Comparison of ENCODE assay signal across 1 cellular context in the genomic region with DNA sequence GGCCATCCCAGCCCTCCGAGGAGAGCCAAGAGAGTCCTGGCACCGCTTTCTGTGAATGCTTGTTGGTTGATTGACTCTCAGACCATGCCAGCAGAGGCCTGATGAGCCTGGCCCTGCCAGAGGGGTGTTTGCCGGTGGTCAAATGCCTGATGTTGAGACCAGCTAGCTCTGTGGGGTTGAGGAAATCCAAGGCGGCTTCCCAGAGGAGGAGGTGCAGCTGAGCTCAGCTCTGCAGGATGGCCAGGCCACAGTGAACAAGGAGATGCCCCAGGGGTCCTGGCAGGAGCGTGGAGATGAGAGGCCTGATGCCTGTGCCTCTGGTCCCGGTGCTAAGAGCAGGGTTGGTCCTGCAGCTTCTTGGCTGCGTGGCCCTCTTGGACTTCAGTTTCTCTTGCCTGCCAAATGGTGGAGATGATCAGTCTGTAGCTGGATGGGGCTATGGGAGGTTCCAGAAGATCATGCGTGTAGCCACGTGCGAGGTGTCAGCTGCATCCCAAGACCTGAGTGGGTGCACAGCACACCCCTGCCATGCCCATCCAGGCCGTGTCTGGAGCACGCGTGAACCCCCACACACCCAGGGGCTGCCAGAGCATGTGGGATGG.
TF ChIP-seq lines count a peak whose summit lies in the region.

No MANE protein-coding gene starts in this region.

TF ChIP-seq in K562, 482 proteins besides CTCF, POLR2A, EP300 and RAD21 (continued from another document):
- TF ChIP-seq, protein P1, sequence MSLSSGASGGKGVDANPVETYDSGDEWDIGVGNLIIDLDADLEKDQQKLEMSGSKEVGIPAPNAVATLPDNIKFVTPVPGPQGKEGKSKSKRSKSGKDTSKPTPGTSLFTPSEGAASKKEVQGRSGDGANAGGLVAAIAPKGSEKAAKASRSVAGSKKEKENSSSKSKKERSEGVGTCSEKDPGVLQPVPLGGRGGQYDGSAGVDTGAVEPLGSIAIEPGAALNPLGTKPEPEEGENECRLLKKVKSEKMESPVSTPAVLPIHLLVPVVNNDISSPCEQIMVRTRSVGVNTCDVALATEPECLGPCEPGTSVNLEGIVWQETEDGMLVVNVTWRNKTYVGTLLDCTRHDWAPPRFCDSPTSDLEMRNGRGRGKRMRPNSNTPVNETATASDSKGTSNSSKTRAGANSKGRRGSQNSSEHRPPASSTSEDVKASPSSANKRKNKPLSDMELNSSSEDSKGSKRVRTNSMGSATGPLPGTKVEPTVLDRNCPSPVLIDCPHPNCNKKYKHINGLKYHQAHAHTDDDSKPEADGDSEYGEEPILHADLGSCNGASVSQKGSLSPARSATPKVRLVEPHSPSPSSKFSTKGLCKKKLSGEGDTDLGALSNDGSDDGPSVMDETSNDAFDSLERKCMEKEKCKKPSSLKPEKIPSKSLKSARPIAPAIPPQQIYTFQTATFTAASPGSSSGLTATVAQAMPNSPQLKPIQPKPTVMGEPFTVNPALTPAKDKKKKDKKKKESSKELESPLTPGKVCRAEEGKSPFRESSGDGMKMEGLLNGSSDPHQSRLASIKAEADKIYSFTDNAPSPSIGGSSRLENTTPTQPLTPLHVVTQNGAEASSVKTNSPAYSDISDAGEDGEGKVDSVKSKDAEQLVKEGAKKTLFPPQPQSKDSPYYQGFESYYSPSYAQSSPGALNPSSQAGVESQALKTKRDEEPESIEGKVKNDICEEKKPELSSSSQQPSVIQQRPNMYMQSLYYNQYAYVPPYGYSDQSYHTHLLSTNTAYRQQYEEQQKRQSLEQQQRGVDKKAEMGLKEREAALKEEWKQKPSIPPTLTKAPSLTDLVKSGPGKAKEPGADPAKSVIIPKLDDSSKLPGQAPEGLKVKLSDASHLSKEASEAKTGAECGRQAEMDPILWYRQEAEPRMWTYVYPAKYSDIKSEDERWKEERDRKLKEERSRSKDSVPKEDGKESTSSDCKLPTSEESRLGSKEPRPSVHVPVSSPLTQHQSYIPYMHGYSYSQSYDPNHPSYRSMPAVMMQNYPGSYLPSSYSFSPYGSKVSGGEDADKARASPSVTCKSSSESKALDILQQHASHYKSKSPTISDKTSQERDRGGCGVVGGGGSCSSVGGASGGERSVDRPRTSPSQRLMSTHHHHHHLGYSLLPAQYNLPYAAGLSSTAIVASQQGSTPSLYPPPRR (CRISPR knock-in tag; IDR thresholded peaks at IDR 0.05; ENCODE audit: borderline replicate concordance): no peak
- TF ChIP-seq RBM34 (IDR thresholded peaks at IDR 0.05; ENCODE audit: borderline replicate concordance, insufficient read depth, low read length) (no peak), RBM22 (IDR thresholded peaks at IDR 0.05; ENCODE audit: low read depth, low read length, poor library complexity, severe bottlenecking) (peak; percentile 21), RBFOX2 (IDR thresholded peaks at IDR 0.05; ENCODE audit: low read depth, low read length) (peak; percentile 27; the same call in 1 of the 2 replicates), FOXA3 (CRISPR knock-in tag; conservative IDR thresholded peaks at IDR 0.05 in 1 of 2, IDR thresholded peaks at IDR 0.05 in 1 of 2) (no peak), CGGBP1 (CRISPR knock-in tag; IDR thresholded peaks at IDR 0.05) (no peak)
